In genomic region chr1:966135-966602, GRCh38 we compare ENCODE assay signal across 8 cellular contexts. TPM values are rescaled to one million over a fixed set of nuclear protein-coding genes. Genes with fewer than 3 reads are reported as not detected.
A peak's percentile ranks its signal among the peaks of the same experiment; 100 is the strongest.
DNase-seq lines count a peak whose midpoint lies in the region; ATAC-seq lines count a peak whose summit lies in the region.

A gene with protein sequence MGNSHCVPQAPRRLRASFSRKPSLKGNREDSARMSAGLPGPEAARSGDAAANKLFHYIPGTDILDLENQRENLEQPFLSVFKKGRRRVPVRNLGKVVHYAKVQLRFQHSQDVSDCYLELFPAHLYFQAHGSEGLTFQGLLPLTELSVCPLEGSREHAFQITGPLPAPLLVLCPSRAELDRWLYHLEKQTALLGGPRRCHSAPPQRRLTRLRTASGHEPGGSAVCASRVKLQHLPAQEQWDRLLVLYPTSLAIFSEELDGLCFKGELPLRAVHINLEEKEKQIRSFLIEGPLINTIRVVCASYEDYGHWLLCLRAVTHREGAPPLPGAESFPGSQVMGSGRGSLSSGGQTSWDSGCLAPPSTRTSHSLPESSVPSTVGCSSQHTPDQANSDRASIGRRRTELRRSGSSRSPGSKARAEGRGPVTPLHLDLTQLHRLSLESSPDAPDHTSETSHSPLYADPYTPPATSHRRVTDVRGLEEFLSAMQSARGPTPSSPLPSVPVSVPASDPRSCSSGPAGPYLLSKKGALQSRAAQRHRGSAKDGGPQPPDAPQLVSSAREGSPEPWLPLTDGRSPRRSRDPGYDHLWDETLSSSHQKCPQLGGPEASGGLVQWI (plus strand): TSS chr1:966482. CDS start chr1:966532, 50 bp downstream.

- H3K4me1 Mint-ChIP-seq in activated T-cell treated with anti-CD3 and anti-CD28 coated beads, Interleukin-2, amount 50 U/mL, for 72 hours (ENCODE audit: low read depth) = peaks cover 7% of the 10 kb centered on the region

- peak; percentile 32 for DNase-seq in activated gamma-delta T cell treated with Interleukin-2 at 50 U/mL for 16 hours
- no peak for DNase-seq in activated gamma-delta T cell (lab: John Stamatoyannopoulos, UW)
- peak; percentile 76 for DNase-seq in HT-29 (ENCODE audit: low spot score)
- DNase-seq in activated T-cell treated with anti-CD3 and anti-CD28 coated beads, Interleukin-2, amount 50 U/mL, for 72 hours = peak; percentile 40 to 46
- peak; percentile 84 for DNase-seq in hepatic stellate cell (ENCODE audit: low spot score)
- no peak for DNase-seq in head of caudate nucleus
- no peak for DNase-seq in NCI-H187 treated with DMSO at 0.1 percent for 48 hours (lab: John Stamatoyannopoulos, UW)

- intact Hi-C loops in head of caudate nucleus (cut with DNase I) = no loop called here

- H3K36me3 Mint-ChIP-seq in activated T-cell treated with anti-CD3 and anti-CD28 coated beads, Interleukin-2, amount 50 U/mL, for 72 hours (ENCODE audit: insufficient read depth in 2 of 2) = peaks cover 0 to 2% of the 10 kb centered on the region in 2 donors

- peak within 1 kb of the TSS; percentile 48 to 76 (median 61) for H3K4me3 ChIP-seq in skin epidermis

- H3K27me3 Mint-ChIP-seq in activated T-cell treated with anti-CD3 and anti-CD28 coated beads, Interleukin-2, amount 50 U/mL, for 72 hours (ENCODE audit: low read depth) = peaks cover 17% of the 10 kb centered on the region

- peak; percentile 58 to 61 for ATAC-seq in activated T-cell treated with anti-CD3 and anti-CD28 coated beads, Interleukin-2, amount 50 U/mL, for 72 hours (replicated peaks in 1 of 2)

- H3K4me3 Mint-ChIP-seq in activated T-cell treated with anti-CD3 and anti-CD28 coated beads, Interleukin-2, amount 50 U/mL, for 72 hours = peak within 1 kb of the TSS; percentile 87 to 88

- peak within 1 kb of the TSS; percentile 42 to 98 (median 89) for H3K27ac ChIP-seq in skin epidermis

- H3K9me3 Mint-ChIP-seq in activated T-cell treated with anti-CD3 and anti-CD28 coated beads, Interleukin-2, amount 50 U/mL, for 72 hours = peaks cover 0 to 6% of the 10 kb centered on the region in 2 donors

- no peak within 1 kb of the TSS for H3K27ac Mint-ChIP-seq in activated T-cell treated with anti-CD3 and anti-CD28 coated beads, Interleukin-2, amount 50 U/mL, for 72 hours

RNA-seq across cellular contexts. Expression of the gene that starts here (rescaled TPM):
- 2.4 and 9.3 TPM in 2 replicates for total RNA-seq in HT-29 (2014; rRNA removed; shearing (Covaris generic))
- 1 to 10 TPM; 1.9 to 2.3 TPM for total RNA-seq in activated T-cell treated with anti-CD3 and anti-CD28 coated beads, Interleukin-2, amount 50 U/mL, for 72 hours

Comparison
In these comparisons a context has a peak if more than half of its experiments do, and no peak if none do; other contexts are left out.
1. DNase-seq: peak in activated gamma-delta T cell treated with Interleukin-2 at 50 U/mL for 16 hours (single experiment), HT-29 (single experiment), activated T-cell treated with anti-CD3 and anti-CD28 coated beads, Interleukin-2, amount 50 U/mL, for 72 hours (2 of 2) and hepatic stellate cell (single experiment); none in activated gamma-delta T cell (single experiment), head of caudate nucleus (0 of 42) and NCI-H187 treated with DMSO at 0.1 percent for 48 hours (single experiment).